15 cellular contexts compared by ENCODE assay signal in the genomic region with DNA sequence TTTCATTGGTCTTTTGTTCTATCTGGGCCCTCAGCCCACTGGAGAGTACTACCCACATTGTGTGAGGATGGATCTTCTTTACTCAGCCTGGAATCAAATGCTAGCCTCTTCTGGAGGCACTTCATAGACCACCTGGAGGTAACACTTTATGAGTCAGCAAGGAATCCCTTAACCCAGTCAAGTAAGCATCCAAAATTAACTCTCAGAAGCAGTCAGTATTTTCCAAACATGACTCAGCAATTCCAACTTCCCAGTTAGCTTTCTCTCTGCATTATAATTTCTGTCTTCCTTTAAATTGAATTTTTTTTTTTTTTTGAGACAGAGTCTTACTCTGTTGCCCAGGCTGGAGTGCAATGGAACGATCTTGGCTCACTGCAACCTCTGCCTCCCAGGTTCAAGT.
DNase-seq lines count a peak whose midpoint lies in the region; ATAC-seq and TF ChIP-seq lines count a peak whose summit lies in the region.
"Had no signal": no experiment of that assay in that cellular context is flagged by ENCODE, and none has a peak within 500 bp of the region (broad histone marks: within the 10 kb centered on the region; RNA-seq: fewer than 3 reads in every experiment).

No MANE protein-coding gene starts in this region.

- peaks cover 16% of the 10 kb centered on the region for H3K4me1 ChIP-seq in ACC112 (ENCODE audit: control insufficient read depth, insufficient read depth, low read length, unreplicated experiment)
- no peaks in the 10 kb centered on the region for H3K4me1 ChIP-seq in GM23338 (ENCODE audit: insufficient read depth)
- peaks cover 22% of the 10 kb centered on the region for H3K4me1 ChIP-seq in adipocyte (ENCODE audit: control insufficient read depth, insufficient read depth, low read length)

- H3K9me3 Mint-ChIP-seq in GM23338: no peaks in the 10 kb centered on the region

- H3K79me2 ChIP-seq in ACC112 (ENCODE audit: control insufficient read depth, insufficient read depth, low read length, unreplicated experiment): no peaks in the 10 kb centered on the region
- H3K79me2 ChIP-seq in GM23338 (replicated peaks; ENCODE audit: insufficient read depth): no peaks in the 10 kb centered on the region
- H3K79me2 ChIP-seq: parathyroid adenoma had no signal

- no peak overlapping the region for H3K9ac ChIP-seq in adipocyte (ENCODE audit: low read length)
- H3K9ac ChIP-seq: parathyroid adenoma had no signal

- H3K9me2 ChIP-seq in GM23338 (ENCODE audit: insufficient read depth): no peaks in the 10 kb centered on the region

- no peaks in the 10 kb centered on the region for H3K4me1 Mint-ChIP-seq in GM23338

- ATAC-seq in GM23338 (no peak), HG02763 (IDR thresholded peaks at IDR 0.05; ENCODE audit: unreplicated experiment) (no peak)

- H3K27ac Mint-ChIP-seq in GM23338: peak overlapping the region; percentile 59

- no peaks in the 10 kb centered on the region for H3K27me3 ChIP-seq in ACC112 (ENCODE audit: insufficient read depth, low read length)
- H3K27me3 ChIP-seq in GM23338 (ENCODE audit: insufficient read depth): no peaks in the 10 kb centered on the region
- H3K27me3 ChIP-seq in adipocyte (replicated peaks; ENCODE audit: control insufficient read depth, insufficient read depth, low read length): peaks cover 6% of the 10 kb centered on the region

- H3K9me3 ChIP-seq in adipocyte (ENCODE audit: control insufficient read depth, low read length): no peaks in the 10 kb centered on the region
- H3K9me3 ChIP-seq: gastroesophageal sphincter had no signal

- H3K27ac ChIP-seq in ACC112 (ENCODE audit: low read depth, low read length) (peak overlapping the region; percentile 50), GM23338 (ENCODE audit: low read depth) (no peak overlapping the region)
- H3K27ac ChIP-seq: parathyroid adenoma had no signal

- H4K20me1 ChIP-seq in GM23338 (replicated peaks; ENCODE audit: insufficient read depth): no peaks in the 10 kb centered on the region

- no peak overlapping the region for H2AFZ ChIP-seq in ACC112 (ENCODE audit: low read length, unreplicated experiment)
- H2AFZ ChIP-seq in GM23338: no peak overlapping the region
- H2AFZ ChIP-seq: parathyroid adenoma had no signal

- no peaks in the 10 kb centered on the region for H3K36me3 Mint-ChIP-seq in GM23338 (ENCODE audit: low read depth)

- no peak overlapping the region for H3K4me3 Mint-ChIP-seq in GM23338

- TF ChIP-seq CTCF in GM23338 (conservative IDR thresholded peaks at IDR 0.05; ENCODE audit: low read depth in 2 of 2) (no peak), fibroblast of pulmonary artery (IDR thresholded peaks at IDR 0.05; ENCODE audit: low read length, missing control alignments) (no peak)

- no peak overlapping the region for H3K4me2 ChIP-seq in GM23338

- H3K4me3 ChIP-seq in ACC112 (ENCODE audit: low read depth, low read length) (no peak overlapping the region), GM23338 (no peak overlapping the region), adipocyte (ENCODE audit: low read length) (no peak overlapping the region), fibroblast of pulmonary artery (replicated peaks; ENCODE audit: low read depth, low read length) (no peak overlapping the region)
- H3K4me3 ChIP-seq: gastroesophageal sphincter had no signal

- H3K27me3 Mint-ChIP-seq in GM23338 (ENCODE audit: insufficient read depth, low read depth, poor library complexity): peaks cover 4% of the 10 kb centered on the region

- DNase-seq in GM23338 (ENCODE audit: low spot score) (no peak), adipocyte (ENCODE audit: low read depth) (peak; percentile 40), fibroblast of pulmonary artery (ENCODE audit: low read depth) (peak; percentile 19), activated gamma-delta T cell (lab: John Stamatoyannopoulos, UW) (no peak), NCI-H1092 treated with DMSO at 0.1 percent for 48 hours (lab: John Stamatoyannopoulos, UW) (no peak)
- DNase-seq in activated T-cell treated with anti-CD3 and anti-CD28 coated beads, Interleukin-2, amount 50 U/mL, for 1 hour: no peak
- DNase-seq: activated naive CD4-positive, alpha-beta T cell; cerebellar nuclear complex; GDM1; NCI-H1105; NCI-H526 had no signal

- no peaks in the 10 kb centered on the region for H3F3A ChIP-seq in GM23338 (replicated peaks; ENCODE audit: low read depth)

- H3K36me3 ChIP-seq in ACC112 (ENCODE audit: insufficient read depth, low read length) (no peaks in the 10 kb centered on the region), GM23338 (ENCODE audit: insufficient read depth) (no peaks in the 10 kb centered on the region), adipocyte (ENCODE audit: control insufficient read depth, insufficient read depth, low read length, severe bottlenecking) (no peaks in the 10 kb centered on the region)
- H3K36me3 ChIP-seq: gastroesophageal sphincter had no signal

TF ChIP-seq in GM23338, 12 proteins besides CTCF, POLR2A, EP300 and RAD21 (continues in another document):
- TF ChIP-seq EZH2phosphoT487 (IDR thresholded peaks at IDR 0.05; ENCODE audit: unreplicated experiment) (no peak), NANOG (IDR thresholded peaks at IDR 0.05; ENCODE audit: borderline replicate concordance) (no peak), STAT1 (IDR thresholded peaks at IDR 0.05; ENCODE audit: unreplicated experiment) (no peak), ZNF331 (CRISPR knock-in tag; IDR thresholded peaks at IDR 0.05; ENCODE audit: low read depth) (no peak), CREB1 (CRISPR knock-in tag; IDR thresholded peaks at IDR 0.05; ENCODE audit: low read depth) (no peak), ZNF114 (CRISPR knock-in tag; IDR thresholded peaks at IDR 0.05) (no peak), ETS1 (IDR thresholded peaks at IDR 0.05) (no peak), EZH2 (IDR thresholded peaks at IDR 0.05; ENCODE audit: low read depth, unreplicated experiment) (no peak), POLR2AphosphoS5 (IDR thresholded peaks at IDR 0.05; ENCODE audit: low read depth) (no peak), JUNB (IDR thresholded peaks at IDR 0.05; ENCODE audit: unreplicated experiment) (no peak)
- TF ChIP-seq, protein P1, sequence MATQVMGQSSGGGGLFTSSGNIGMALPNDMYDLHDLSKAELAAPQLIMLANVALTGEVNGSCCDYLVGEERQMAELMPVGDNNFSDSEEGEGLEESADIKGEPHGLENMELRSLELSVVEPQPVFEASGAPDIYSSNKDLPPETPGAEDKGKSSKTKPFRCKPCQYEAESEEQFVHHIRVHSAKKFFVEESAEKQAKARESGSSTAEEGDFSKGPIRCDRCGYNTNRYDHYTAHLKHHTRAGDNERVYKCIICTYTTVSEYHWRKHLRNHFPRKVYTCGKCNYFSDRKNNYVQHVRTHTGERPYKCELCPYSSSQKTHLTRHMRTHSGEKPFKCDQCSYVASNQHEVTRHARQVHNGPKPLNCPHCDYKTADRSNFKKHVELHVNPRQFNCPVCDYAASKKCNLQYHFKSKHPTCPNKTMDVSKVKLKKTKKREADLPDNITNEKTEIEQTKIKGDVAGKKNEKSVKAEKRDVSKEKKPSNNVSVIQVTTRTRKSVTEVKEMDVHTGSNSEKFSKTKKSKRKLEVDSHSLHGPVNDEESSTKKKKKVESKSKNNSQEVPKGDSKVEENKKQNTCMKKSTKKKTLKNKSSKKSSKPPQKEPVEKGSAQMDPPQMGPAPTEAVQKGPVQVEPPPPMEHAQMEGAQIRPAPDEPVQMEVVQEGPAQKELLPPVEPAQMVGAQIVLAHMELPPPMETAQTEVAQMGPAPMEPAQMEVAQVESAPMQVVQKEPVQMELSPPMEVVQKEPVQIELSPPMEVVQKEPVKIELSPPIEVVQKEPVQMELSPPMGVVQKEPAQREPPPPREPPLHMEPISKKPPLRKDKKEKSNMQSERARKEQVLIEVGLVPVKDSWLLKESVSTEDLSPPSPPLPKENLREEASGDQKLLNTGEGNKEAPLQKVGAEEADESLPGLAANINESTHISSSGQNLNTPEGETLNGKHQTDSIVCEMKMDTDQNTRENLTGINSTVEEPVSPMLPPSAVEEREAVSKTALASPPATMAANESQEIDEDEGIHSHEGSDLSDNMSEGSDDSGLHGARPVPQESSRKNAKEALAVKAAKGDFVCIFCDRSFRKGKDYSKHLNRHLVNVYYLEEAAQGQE (IDR thresholded peaks at IDR 0.05; ENCODE audit: unreplicated experiment): no peak

Comparison
In these comparisons a context has a peak if more than half of its experiments do, and no peak if none do; other contexts are left out.
1. DNase-seq: peak in adipocyte (single experiment) and fibroblast of pulmonary artery (single experiment); none in GM23338 (single experiment), activated gamma-delta T cell (single experiment), NCI-H1092 treated with DMSO at 0.1 percent for 48 hours (single experiment) and activated T-cell treated with anti-CD3 and anti-CD28 coated beads, Interleukin-2, amount 50 U/mL, for 1 hour (single experiment).